ENCODE assay signal across 9 cellular contexts in the genomic region with DNA sequence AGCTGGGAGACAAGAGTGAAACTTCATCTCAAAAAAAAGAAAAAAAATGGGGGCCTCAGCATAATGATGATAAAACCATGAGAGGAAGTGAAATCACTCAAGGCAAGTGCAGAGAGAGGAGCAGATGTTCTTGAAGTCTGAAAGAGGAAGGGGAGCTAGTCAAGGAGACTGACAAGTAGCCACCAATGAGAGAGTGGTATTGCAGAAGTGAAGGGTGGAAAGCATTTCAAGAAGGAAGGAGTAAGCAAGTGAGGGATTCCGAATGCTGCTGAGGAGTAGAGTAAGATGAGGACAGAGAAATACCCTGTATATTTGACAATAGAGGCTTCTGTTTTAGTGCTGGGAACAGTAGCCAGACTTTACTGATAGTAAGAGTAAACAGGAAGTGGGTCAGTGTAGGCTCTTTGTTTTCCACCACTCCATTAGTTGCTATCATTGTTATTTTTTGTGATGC. TPM values are rescaled to one million over a fixed set of nuclear protein-coding genes. Genes with fewer than 3 reads are reported as not detected.
DNase-seq lines count a peak whose midpoint lies in the region; ATAC-seq and TF ChIP-seq lines count a peak whose summit lies in the region.
"Had no signal": no experiment of that assay in that cellular context is flagged by ENCODE, and none has a peak within 500 bp of the region (broad histone marks: within the 10 kb centered on the region; RNA-seq: fewer than 3 reads in every experiment).

No MANE protein-coding gene starts in this region.

- no peak overlapping the region for H3K4me3 ChIP-seq in Jurkat, Clone E6-1 (ENCODE audit: low read length)
- no peak overlapping the region for H3K4me3 ChIP-seq in ascending aorta

- no peak overlapping the region for H3K27ac ChIP-seq in ascending aorta

- peaks cover 0 to 14% of the 10 kb centered on the region in 2 donors for H3K4me1 ChIP-seq in ascending aorta

- H3K36me3 Mint-ChIP-seq in central memory CD8-positive, alpha-beta T cell (ENCODE audit: insufficient read depth), result peaks cover 14% of the 10 kb centered on the region

- ATAC-seq in GM18505 (IDR thresholded peaks at IDR 0.05; ENCODE audit: unreplicated experiment) (peak; percentile 80), GM21529 (IDR thresholded peaks at IDR 0.05; ENCODE audit: unreplicated experiment) (peak; percentile 81)
- peak; percentile 25 for ATAC-seq in central memory CD8-positive, alpha-beta T cell (replicated peaks; ENCODE audit: extremely low read depth, poor library complexity, severe bottlenecking)

- peak overlapping the region; percentile 19 for H3K4me3 Mint-ChIP-seq in central memory CD8-positive, alpha-beta T cell

- H3K9me3 Mint-ChIP-seq in central memory CD8-positive, alpha-beta T cell, result no peaks in the 10 kb centered on the region

- H3K27ac Mint-ChIP-seq in central memory CD8-positive, alpha-beta T cell (ENCODE audit: low read depth), result peak overlapping the region; percentile 69

- no peaks in the 10 kb centered on the region for H3K27me3 ChIP-seq in ascending aorta

- intact Hi-C loops in ascending aorta (cut with DNase I), result loop anchor here (5.0 kb wide), 4 partner anchors 223 to 722 kb away; partner anchors contain the start of genes ANGEL2 and RPS6KC1

- no peaks in the 10 kb centered on the region for H3K9me3 ChIP-seq in ascending aorta

- H3K4me1 Mint-ChIP-seq in central memory CD8-positive, alpha-beta T cell, result peaks cover 25% of the 10 kb centered on the region

- no peak for TF ChIP-seq POLR2A in GM18505 (IDR thresholded peaks at IDR 0.05; ENCODE audit: borderline replicate concordance, extremely low read depth, insufficient read depth, insufficient read length)

- no peaks in the 10 kb centered on the region for H3K27me3 Mint-ChIP-seq in central memory CD8-positive, alpha-beta T cell

- TF ChIP-seq CTCF in ascending aorta (IDR thresholded peaks at IDR 0.05), result no peak

- DNase-seq in Jurkat, Clone E6-1 (ENCODE audit: low read depth, low spot score), result peak; percentile 65
- DNase-seq in central memory CD8-positive, alpha-beta T cell (ENCODE audit: low spot score in 2 of 2), result no peak
- DNase-seq in ascending aorta (ENCODE audit: low spot score in 2 of 2) (no peak), HT-29 (ENCODE audit: low spot score) (no peak), HuH-7.5 (ENCODE audit: low spot score) (no peak)
- no peak for DNase-seq in stimulated activated CD4-positive, alpha-beta T cell treated with anti-CD3 and anti-CD28 coated beads, Interleukin-2, amount 100 ng/mL, for 24 hours

- H3K36me3 ChIP-seq in ascending aorta, result peaks cover 6 to 16% of the 10 kb centered on the region in 2 donors

RNA-seq across cellular contexts. Expression of gene TATDN3, which starts 2.9 kb away (rescaled TPM):
- 33.9 TPM for polyA plus RNA-seq in Jurkat, Clone E6-1 (2012; ENCODE audit: insufficient read depth, insufficient read length)
- total RNA-seq in ascending aorta, result 2.7 TPM
- 1.4 and 4.1 TPM in 2 replicates for total RNA-seq in HT-29 (2014; rRNA removed; shearing (Covaris generic))

RNA-seq across cellular contexts. Expression of gene NSL1, which starts 3.0 kb away (rescaled TPM):
- 60.4 TPM for polyA plus RNA-seq in Jurkat, Clone E6-1 (2012; ENCODE audit: insufficient read depth, insufficient read length)
- 69.1 TPM for total RNA-seq in ascending aorta
- total RNA-seq in HT-29 (2014; rRNA removed; shearing (Covaris generic)), result 19.4 and 28.8 TPM in 2 replicates

RNA-seq across cellular contexts. Expression of gene SPATA45, which starts 52.9 kb away (rescaled TPM):
- polyA plus RNA-seq in Jurkat, Clone E6-1 (2012; ENCODE audit: insufficient read depth, insufficient read length), result not detected
- total RNA-seq in ascending aorta, result not detected
- not detected in 2 replicates for total RNA-seq in HT-29 (2014; rRNA removed; shearing (Covaris generic))
- total RNA-seq: epithelial cell of proximal tubule had no signal

Comparison
In these comparisons a context has a peak if more than half of its experiments do, and no peak if none do; other contexts are left out.
1. ATAC-seq: peak in every context shown above with its lines; median percentile 81 in GM21529; 80 in GM18505; 25 in central memory CD8-positive, alpha-beta T cell.